ENCODE assay signal across 8 cellular contexts in genomic region chr17:38701504-38702165, GRCh38. TPM values are rescaled to one million over a fixed set of nuclear protein-coding genes. Genes with fewer than 3 reads are reported as not detected.
DNase-seq lines count a peak whose midpoint lies in the region; ATAC-seq and TF ChIP-seq lines count a peak whose summit lies in the region.

No MANE protein-coding gene starts in this region.

- H4K20me1 ChIP-seq in DOHH2 (ENCODE audit: control insufficient read depth, insufficient read depth, low read depth, low read length) (peaks cover 2% of the 10 kb centered on the region; the same call in 1 of the 2 replicates), GM23338 (replicated peaks; ENCODE audit: insufficient read depth) (peaks cover 19% of the 10 kb centered on the region)

- DNase-seq in GM23338 (ENCODE audit: low spot score) (peak; percentile 38), NCI-H69 (lab: John Stamatoyannopoulos, UW) (peak; percentile 74), activated T-cell treated with anti-CD3 and anti-CD28 coated beads for 1 hour (ENCODE audit: low read depth) (peak; percentile 43), esophagus muscularis mucosa (ENCODE audit: extremely low spot score) (no peak), omental fat pad (ENCODE audit: low spot score) (no peak), type B pancreatic cell (ENCODE audit: extremely low spot score, unreplicated experiment) (no peak), cortex of kidney (lab: John Stamatoyannopoulos, UW) (no peak)

- H3K36me3 Mint-ChIP-seq in GM23338 (ENCODE audit: low read depth) (no peaks in the 10 kb centered on the region; the same call in 2 of the 3 replicates), type B pancreatic cell (no peaks in the 10 kb centered on the region)

- H3K4me1 Mint-ChIP-seq in GM23338 (peaks cover 37% of the 10 kb centered on the region), type B pancreatic cell (ENCODE audit: unreplicated experiment) (peaks cover 24% of the 10 kb centered on the region)

- intact Hi-C loops in esophagus muscularis mucosa (cut with DNase I), result loop anchor here (5.0 kb wide), 1 partner anchor 46 kb away; the partner anchor contains the start of gene PCGF2

- H3K36me3 ChIP-seq in DOHH2 (ENCODE audit: control insufficient read depth, low read length) (peaks cover 13% of the 10 kb centered on the region), GM23338 (ENCODE audit: insufficient read depth) (no peaks in the 10 kb centered on the region), esophagus muscularis mucosa (no peaks in the 10 kb centered on the region)

- no peak overlapping the region for H3K27ac Mint-ChIP-seq in GM23338
- H3K27ac Mint-ChIP-seq in type B pancreatic cell, result peak overlapping the region; percentile 95

- H3K4me1 ChIP-seq in DOHH2 (ENCODE audit: control insufficient read depth, low read length) (peaks cover 48% of the 10 kb centered on the region), GM23338 (ENCODE audit: insufficient read depth) (peaks cover 22% of the 10 kb centered on the region), esophagus muscularis mucosa (peaks cover 14 to 41% (median 38%) of the 10 kb centered on the region in 4 donors)

- ATAC-seq in GM23338 (no peak), omental fat pad (ENCODE audit: low FRiP score) (peak; percentile 48)

- TF ChIP-seq CTCF in DOHH2 (IDR thresholded peaks at IDR 0.05; ENCODE audit: low read depth, low read length, poor library complexity, severe bottlenecking) (no peak), GM23338 (conservative IDR thresholded peaks at IDR 0.05; ENCODE audit: low read depth in 2 of 2) (no peak), esophagus muscularis mucosa (IDR thresholded peaks at IDR 0.05) (no peak), omental fat pad (IDR thresholded peaks at IDR 0.05) (no peak), type B pancreatic cell (conservative IDR thresholded peaks at IDR 0.05) (no peak)

- H3K27ac ChIP-seq in DOHH2 (ENCODE audit: low read depth, low read length), result peak overlapping the region; percentile 91
- no peak overlapping the region for H3K27ac ChIP-seq in GM23338 (ENCODE audit: low read depth)
- peak overlapping the region; percentile 94 to 98 (median 96) for H3K27ac ChIP-seq in esophagus muscularis mucosa (replicated peaks in 1 of 4)

- no peak for TF ChIP-seq POLR2A in esophagus muscularis mucosa (IDR thresholded peaks at IDR 0.05; ENCODE audit: low read depth)

- H3K9me3 ChIP-seq in DOHH2 (ENCODE audit: control insufficient read depth, insufficient read depth, low read length), result no peaks in the 10 kb centered on the region
- no peaks in the 10 kb centered on the region for H3K9me3 ChIP-seq in esophagus muscularis mucosa

- TF ChIP-seq EP300 in esophagus muscularis mucosa (IDR thresholded peaks at IDR 0.05), result no peak

- peak overlapping the region; percentile 97 for H3K4me2 ChIP-seq in DOHH2 (ENCODE audit: low read length)
- peak overlapping the region; percentile 79 for H3K4me2 ChIP-seq in GM23338

- H3K4me3 ChIP-seq in DOHH2 (ENCODE audit: low read length) (peak overlapping the region; percentile 88), GM23338 (peak overlapping the region; percentile 67), esophagus muscularis mucosa (peak overlapping the region; percentile 67 to 99 (median 90))

- H3K9me2 ChIP-seq in DOHH2 (replicated peaks; ENCODE audit: control insufficient read depth, low read length) (no peaks in the 10 kb centered on the region), GM23338 (ENCODE audit: insufficient read depth) (no peaks in the 10 kb centered on the region)

- no peaks in the 10 kb centered on the region for H3K27me3 ChIP-seq in DOHH2 (ENCODE audit: control insufficient read depth, low read length)
- H3K27me3 ChIP-seq in GM23338 (ENCODE audit: insufficient read depth), result peaks cover 91% of the 10 kb centered on the region
- H3K27me3 ChIP-seq in esophagus muscularis mucosa, result no peaks in the 10 kb centered on the region

- WGBS in esophagus muscularis mucosa, result 4% methylated on average over 12 of the region's 25 CpGs

- H3K79me2 ChIP-seq in DOHH2 (ENCODE audit: control insufficient read depth, low read length) (peaks cover 26% of the 10 kb centered on the region), GM23338 (replicated peaks; ENCODE audit: insufficient read depth) (no peaks in the 10 kb centered on the region)

- H3K9me3 Mint-ChIP-seq in GM23338 (peaks cover 5% of the 10 kb centered on the region; the same call in 1 of the 3 replicates), type B pancreatic cell (no peaks in the 10 kb centered on the region)

- H3K27me3 Mint-ChIP-seq in GM23338 (ENCODE audit: insufficient read depth, low read depth, poor library complexity) (peaks cover 86% of the 10 kb centered on the region), type B pancreatic cell (peaks cover 28% of the 10 kb centered on the region)

- H2AFZ ChIP-seq in GM23338, result peak overlapping the region; percentile 93

- H3K4me3 Mint-ChIP-seq in GM23338, result peak overlapping the region; percentile 64
- peak overlapping the region; percentile 86 for H3K4me3 Mint-ChIP-seq in type B pancreatic cell

- peaks cover 36% of the 10 kb centered on the region for H3F3A ChIP-seq in DOHH2 (ENCODE audit: control insufficient read depth, insufficient read depth)
- peaks cover 40% of the 10 kb centered on the region for H3F3A ChIP-seq in GM23338 (replicated peaks; ENCODE audit: low read depth)

TF ChIP-seq in GM23338, 12 proteins besides CTCF, POLR2A, EP300 and RAD21:
- TF ChIP-seq EZH2 (IDR thresholded peaks at IDR 0.05; ENCODE audit: low read depth, unreplicated experiment) (peak; percentile 85), JUNB (IDR thresholded peaks at IDR 0.05; ENCODE audit: unreplicated experiment) (no peak)

RNA-seq across cellular contexts. Expression of gene MLLT6, which starts 3.4 kb away (rescaled TPM):
- 2.8 and 3.3 TPM in 2 replicates for total RNA-seq in GM23338 (2014; rRNA removed; shearing (Covaris generic))
- polyA plus RNA-seq in GM23338 (2016; fragmentation: Nextera tagmentation; extraction: Ambion mirVana), result 1.8 and 2.6 TPM in 2 replicates
- 10 to 100 TPM; 62.7 to 83.6 (median 73.0) TPM for total RNA-seq in esophagus muscularis mucosa
- 100 to 1,000 TPM in 1 of 4 donors, 10 to 100 TPM in 3; 38.7 to 108 (median 54.8) TPM for total RNA-seq in omental fat pad
- total RNA-seq in type B pancreatic cell (ENCODE audit: low replicate concordance), result 122 and 130 TPM in 2 replicates

RNA-seq across cellular contexts. Expression of gene EPOP, which starts 26.9 kb away (rescaled TPM):
- total RNA-seq in GM23338 (2014; rRNA removed; shearing (Covaris generic)), result 1.7 and 2.4 TPM in 2 replicates
- polyA plus RNA-seq in GM23338 (2016; fragmentation: Nextera tagmentation; extraction: Ambion mirVana), result 0.42 and 0.82 TPM in 2 replicates
- total RNA-seq in esophagus muscularis mucosa (1 to 10 TPM in 3 of 4 donors, under 1 TPM in 1; 0.42 to 7.3 (median 2.7) TPM), omental fat pad (1 to 10 TPM in 2 of 4 donors, under 1 TPM in 2; 0.38 to 5.2 (median 1.5) TPM), type B pancreatic cell (ENCODE audit: low replicate concordance) (6.2 and 11.0 TPM in 2 replicates)

RNA-seq across cellular contexts. Expression of gene CISD3, which starts 28.5 kb away (rescaled TPM):
- total RNA-seq in GM23338 (2014; rRNA removed; shearing (Covaris generic)), result 0.94 and 3.4 TPM in 2 replicates
- 8.9 and 9.9 TPM in 2 replicates for polyA plus RNA-seq in GM23338 (2016; fragmentation: Nextera tagmentation; extraction: Ambion mirVana)
- total RNA-seq in esophagus muscularis mucosa (10 to 100 TPM; 10.1 to 18.5 (median 18.0) TPM), omental fat pad (10 to 100 TPM in 3 of 4 donors, 1 to 10 TPM in 1; 7.6 to 25.5 (median 15.7) TPM), type B pancreatic cell (ENCODE audit: low replicate concordance) (12.8 and 15.6 TPM in 2 replicates)

RNA-seq across cellular contexts. Expression of gene PCGF2, which starts 46.5 kb away (rescaled TPM):
- total RNA-seq in GM23338 (2014; rRNA removed; shearing (Covaris generic)), result 21.1 and 23.4 TPM in 2 replicates
- polyA plus RNA-seq in GM23338 (2016; fragmentation: Nextera tagmentation; extraction: Ambion mirVana), result 51.9 and 60.9 TPM in 2 replicates
- total RNA-seq in esophagus muscularis mucosa (10 to 100 TPM; 10.3 to 15.7 (median 12.4) TPM), omental fat pad (10 to 100 TPM in 1 of 4 donors, 1 to 10 TPM in 3; 3.2 to 17.0 (median 6.1) TPM), type B pancreatic cell (ENCODE audit: low replicate concordance) (37.6 and 74.6 TPM in 2 replicates)

RNA-seq across cellular contexts. Expression of gene PSMB3, which starts 50.9 kb away (rescaled TPM):
- 250 and 270 TPM in 2 replicates for total RNA-seq in GM23338 (2014; rRNA removed; shearing (Covaris generic))
- polyA plus RNA-seq in GM23338 (2016; fragmentation: Nextera tagmentation; extraction: Ambion mirVana), result 523 and 558 TPM in 2 replicates
- total RNA-seq in esophagus muscularis mucosa, result 100 to 1,000 TPM; 122 to 158 (median 137) TPM
- 100 to 1,000 TPM; 140 to 169 (median 155) TPM for total RNA-seq in omental fat pad
- total RNA-seq in type B pancreatic cell (ENCODE audit: low replicate concordance), result 149 and 152 TPM in 2 replicates

Comparison
In these comparisons a context has a peak if more than half of its experiments do, and no peak if none do; other contexts are left out.
1. DNase-seq: peak in GM23338 (single experiment), NCI-H69 (single experiment) and activated T-cell treated with anti-CD3 and anti-CD28 coated beads for 1 hour (single experiment); none in esophagus muscularis mucosa (single experiment), omental fat pad (single experiment), type B pancreatic cell (single experiment) and cortex of kidney (single experiment).
2. Peak in every context shown above with its lines, with median percentiles within 50 percentile points of each other: H3K4me3 ChIP-seq.